Comparison of ENCODE assay signal across 1 cellular context in the genomic region with DNA sequence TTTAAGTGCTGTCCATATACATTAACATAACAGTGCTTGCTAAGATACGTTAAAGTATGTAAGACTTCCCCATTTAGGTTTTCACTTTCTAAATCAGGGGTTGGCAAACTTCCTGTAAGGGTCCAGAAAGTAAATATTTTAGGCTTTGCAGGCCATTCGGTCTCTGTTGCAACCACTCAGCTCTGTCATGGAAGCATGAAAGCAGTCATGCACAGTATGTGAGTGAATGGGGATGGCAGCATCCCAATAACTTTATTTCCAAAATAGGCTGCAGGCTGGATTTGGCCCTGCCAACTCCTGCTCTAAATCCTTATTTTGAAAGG.
TF ChIP-seq lines count a peak whose summit lies in the region.

No MANE protein-coding gene starts in this region.

TF ChIP-seq in GM12878, 131 proteins besides CTCF, POLR2A, EP300 and RAD21 (continued from another document):
- TF ChIP-seq ZNF687 (IDR thresholded peaks at IDR 0.05) (peak; percentile 70), SUPT20H (IDR thresholded peaks at IDR 0.05; ENCODE audit: borderline replicate concordance, control insufficient read depth, low read depth, low read length) (no peak), ZZZ3 (IDR thresholded peaks at IDR 0.05; ENCODE audit: control insufficient read depth, insufficient read length, low read depth) (no peak), SMAD1 (IDR thresholded peaks at IDR 0.05; ENCODE audit: low read depth, partially characterized antibody) (no peak), SMARCA5 (IDR thresholded peaks at IDR 0.05) (peak; percentile 43; the same call in 1 of the 2 replicates), MEF2B (IDR thresholded peaks at IDR 0.05; ENCODE audit: partially characterized antibody, poor library complexity, severe bottlenecking) (peak; percentile 82), CREM (IDR thresholded peaks at IDR 0.05; ENCODE audit: low read depth) (0 out of 2 replicates have a peak, but pooled peaks have one; percentile 18), PML (IDR thresholded peaks at IDR 0.05; ENCODE audit: low read length) (no peak), TBL1XR1 (IDR thresholded peaks at IDR 0.05; ENCODE audit: low read depth, low read length) (peak; percentile 34; the same call in 1 of the 2 replicates), TCF7 (IDR thresholded peaks at IDR 0.05; ENCODE audit: borderline replicate concordance) (no peak), CREB1 (IDR thresholded peaks at IDR 0.05; ENCODE audit: low read depth) (0 out of 2 replicates have a peak, but pooled peaks have one; percentile 22), IKZF1 (conservative IDR thresholded peaks at IDR 0.05) (peak; percentile 66; the same call in 1 of the 2 replicates), DPF2 (IDR thresholded peaks at IDR 0.05) (peak; percentile 47; the same call in 1 of the 2 replicates), SPI1 (IDR thresholded peaks at IDR 0.05; ENCODE audit: borderline replicate concordance, insufficient read depth, low read depth, low read length) (peak; percentile 87), FOXM1 (IDR thresholded peaks at IDR 0.05; ENCODE audit: low read depth, low read length) (0 out of 2 replicates have a peak, but pooled peaks have one; percentile 44), ESRRA (IDR thresholded peaks at IDR 0.05; ENCODE audit: low read length) (no peak), ATF2 (IDR thresholded peaks at IDR 0.05; ENCODE audit: low read length) (peak; percentile 75), MTA2 (IDR thresholded peaks at IDR 0.05; ENCODE audit: low read depth) (no peak), EED (IDR thresholded peaks at IDR 0.05; ENCODE audit: low read depth) (peak; percentile 79), IRF3 (IDR thresholded peaks at IDR 0.05) (no peak), RUNX3 (IDR thresholded peaks at IDR 0.05; ENCODE audit: low read length) (peak; percentile 63), MTA3 (IDR thresholded peaks at IDR 0.05; ENCODE audit: borderline replicate concordance, low read length) (peak; percentile 89; the same call in 1 of the 2 replicates), ETV6 (conservative IDR thresholded peaks at IDR 0.05 in 1 of 2, IDR thresholded peaks at IDR 0.05 in 1 of 2; ENCODE audit: borderline replicate concordance in 1 of 2, low read depth in 1 of 2) (0 out of 4 replicates have a peak, but pooled peaks of 1 of the 2 experiments have one; percentile 23), TAF1 (IDR thresholded peaks at IDR 0.05; ENCODE audit: borderline replicate concordance, low read depth, low read length) (peak; percentile 26; the same call in 1 of the 2 replicates), YY1 (IDR thresholded peaks at IDR 0.05; ENCODE audit: low read depth, low read length) (peak; percentile 56), ZNF384 (IDR thresholded peaks at IDR 0.05; ENCODE audit: borderline replicate concordance, low read depth, low read length) (no peak), GATAD2B (conservative IDR thresholded peaks at IDR 0.05; ENCODE audit: low read depth) (no peak), BCL11A (IDR thresholded peaks at IDR 0.05; ENCODE audit: low read depth, low read length) (0 out of 2 replicates have a peak, but pooled peaks have one; percentile 6), MEF2A (IDR thresholded peaks at IDR 0.05; ENCODE audit: insufficient read depth, low read depth, low read length) (peak; percentile 84; the same call in 1 of the 2 replicates), NFIC (IDR thresholded peaks at IDR 0.05; ENCODE audit: low read depth, low read length) (peak; percentile 55; the same call in 1 of the 2 replicates), CEBPZ (IDR thresholded peaks at IDR 0.05; ENCODE audit: low read depth, low read length) (no peak), MXI1 (IDR thresholded peaks at IDR 0.05; ENCODE audit: low read depth, low read length) (no peak)
- TF ChIP-seq, protein P1, sequence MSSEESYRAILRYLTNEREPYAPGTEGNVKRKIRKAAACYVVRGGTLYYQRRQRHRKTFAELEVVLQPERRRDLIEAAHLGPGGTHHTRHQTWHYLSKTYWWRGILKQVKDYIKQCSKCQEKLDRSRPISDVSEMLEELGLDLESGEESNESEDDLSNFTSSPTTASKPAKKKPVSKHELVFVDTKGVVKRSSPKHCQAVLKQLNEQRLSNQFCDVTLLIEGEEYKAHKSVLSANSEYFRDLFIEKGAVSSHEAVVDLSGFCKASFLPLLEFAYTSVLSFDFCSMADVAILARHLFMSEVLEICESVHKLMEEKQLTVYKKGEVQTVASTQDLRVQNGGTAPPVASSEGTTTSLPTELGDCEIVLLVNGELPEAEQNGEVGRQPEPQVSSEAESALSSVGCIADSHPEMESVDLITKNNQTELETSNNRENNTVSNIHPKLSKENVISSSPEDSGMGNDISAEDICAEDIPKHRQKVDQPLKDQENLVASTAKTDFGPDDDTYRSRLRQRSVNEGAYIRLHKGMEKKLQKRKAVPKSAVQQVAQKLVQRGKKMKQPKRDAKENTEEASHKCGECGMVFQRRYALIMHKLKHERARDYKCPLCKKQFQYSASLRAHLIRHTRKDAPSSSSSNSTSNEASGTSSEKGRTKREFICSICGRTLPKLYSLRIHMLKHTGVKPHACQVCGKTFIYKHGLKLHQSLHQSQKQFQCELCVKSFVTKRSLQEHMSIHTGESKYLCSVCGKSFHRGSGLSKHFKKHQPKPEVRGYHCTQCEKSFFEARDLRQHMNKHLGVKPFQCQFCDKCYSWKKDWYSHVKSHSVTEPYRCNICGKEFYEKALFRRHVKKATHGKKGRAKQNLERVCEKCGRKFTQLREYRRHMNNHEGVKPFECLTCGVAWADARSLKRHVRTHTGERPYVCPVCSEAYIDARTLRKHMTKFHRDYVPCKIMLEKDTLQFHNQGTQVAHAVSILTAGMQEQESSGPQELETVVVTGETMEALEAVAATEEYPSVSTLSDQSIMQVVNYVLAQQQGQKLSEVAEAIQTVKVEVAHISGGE (CRISPR knock-in tag; IDR thresholded peaks at IDR 0.05): no peak
- TF ChIP-seq, protein P2, sequence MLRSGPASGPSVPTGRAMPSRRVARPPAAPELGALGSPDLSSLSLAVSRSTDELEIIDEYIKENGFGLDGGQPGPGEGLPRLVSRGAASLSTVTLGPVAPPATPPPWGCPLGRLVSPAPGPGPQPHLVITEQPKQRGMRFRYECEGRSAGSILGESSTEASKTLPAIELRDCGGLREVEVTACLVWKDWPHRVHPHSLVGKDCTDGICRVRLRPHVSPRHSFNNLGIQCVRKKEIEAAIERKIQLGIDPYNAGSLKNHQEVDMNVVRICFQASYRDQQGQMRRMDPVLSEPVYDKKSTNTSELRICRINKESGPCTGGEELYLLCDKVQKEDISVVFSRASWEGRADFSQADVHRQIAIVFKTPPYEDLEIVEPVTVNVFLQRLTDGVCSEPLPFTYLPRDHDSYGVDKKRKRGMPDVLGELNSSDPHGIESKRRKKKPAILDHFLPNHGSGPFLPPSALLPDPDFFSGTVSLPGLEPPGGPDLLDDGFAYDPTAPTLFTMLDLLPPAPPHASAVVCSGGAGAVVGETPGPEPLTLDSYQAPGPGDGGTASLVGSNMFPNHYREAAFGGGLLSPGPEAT (IDR thresholded peaks at IDR 0.05; ENCODE audit: low read depth): peak; percentile 53; the same call in 1 of the 2 replicates
- TF ChIP-seq, protein P3, sequence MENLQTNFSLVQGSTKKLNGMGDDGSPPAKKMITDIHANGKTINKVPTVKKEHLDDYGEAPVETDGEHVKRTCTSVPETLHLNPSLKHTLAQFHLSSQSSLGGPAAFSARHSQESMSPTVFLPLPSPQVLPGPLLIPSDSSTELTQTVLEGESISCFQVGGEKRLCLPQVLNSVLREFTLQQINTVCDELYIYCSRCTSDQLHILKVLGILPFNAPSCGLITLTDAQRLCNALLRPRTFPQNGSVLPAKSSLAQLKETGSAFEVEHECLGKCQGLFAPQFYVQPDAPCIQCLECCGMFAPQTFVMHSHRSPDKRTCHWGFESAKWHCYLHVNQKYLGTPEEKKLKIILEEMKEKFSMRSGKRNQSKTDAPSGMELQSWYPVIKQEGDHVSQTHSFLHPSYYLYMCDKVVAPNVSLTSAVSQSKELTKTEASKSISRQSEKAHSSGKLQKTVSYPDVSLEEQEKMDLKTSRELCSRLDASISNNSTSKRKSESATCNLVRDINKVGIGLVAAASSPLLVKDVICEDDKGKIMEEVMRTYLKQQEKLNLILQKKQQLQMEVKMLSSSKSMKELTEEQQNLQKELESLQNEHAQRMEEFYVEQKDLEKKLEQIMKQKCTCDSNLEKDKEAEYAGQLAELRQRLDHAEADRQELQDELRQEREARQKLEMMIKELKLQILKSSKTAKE (IDR thresholded peaks at IDR 0.05; ENCODE audit: low read depth, poor library complexity, severe bottlenecking): peak; percentile 19
TF ChIP-seq in GM12878: peak in this region for 24.
